In the genomic region with DNA sequence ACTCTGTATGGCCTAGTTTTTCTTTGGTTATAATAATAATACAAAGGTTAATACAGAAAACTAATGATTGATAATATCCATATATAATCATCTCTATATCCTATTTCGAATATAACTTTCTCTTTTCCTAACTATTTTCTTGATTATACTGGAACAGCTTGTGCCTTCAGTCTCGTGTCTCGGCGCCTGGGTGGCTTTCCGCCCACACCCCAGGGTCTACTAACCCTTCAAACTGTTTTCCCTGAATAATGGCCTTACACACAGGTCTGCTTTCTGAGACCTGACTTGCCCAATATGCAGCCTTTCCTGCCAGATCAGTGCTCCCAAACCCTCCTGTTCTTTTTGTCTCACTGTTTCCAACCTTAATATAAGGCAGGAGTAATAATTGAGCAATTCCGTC, we compare ENCODE assay signal across 27 cellular contexts. TPM values are rescaled to one million over a fixed set of nuclear protein-coding genes. Genes with fewer than 3 reads are reported as not detected.
"Had no signal": no experiment of that assay in that cellular context is flagged by ENCODE, and none has a peak within 500 bp of the region (broad histone marks: within the 10 kb centered on the region; RNA-seq: fewer than 3 reads in every experiment).

No MANE protein-coding gene starts in this region.

- H3K9me3 Mint-ChIP-seq: activated CD4-positive, alpha-beta memory T cell treated with anti-CD3 and anti-CD28 coated beads, Interleukin-2, amount 10 ng/mL, durations not matched to agents 7 days and 5 days; activated CD4-positive, alpha-beta T cell treated with anti-CD3 and anti-CD28 coated beads, Interleukin-2, amount 10 ng/mL, durations not matched to agents 24 days and 14 days; activated T-cell treated with anti-CD3 and anti-CD28 coated beads, Interleukin-2, amount 50 U/mL, for 24 hours; activated T-helper 17 cell treated with anti-CD3 and anti-CD28 coated beads, Interleukin-2, amount 50 U/mL, for 72 hours; effector memory CD8-positive, alpha-beta T cell; naive thymus-derived CD8-positive, alpha-beta T cell; neural crest cell had no signal

- H3K27ac Mint-ChIP-seq: activated CD4-positive, alpha-beta memory T cell treated with anti-CD3 and anti-CD28 coated beads, Interleukin-2, amount 10 ng/mL, durations not matched to agents 7 days and 5 days; activated CD4-positive, alpha-beta T cell treated with anti-CD3 and anti-CD28 coated beads, Interleukin-2, amount 10 ng/mL, durations not matched to agents 24 days and 14 days; activated T-cell treated with anti-CD3 and anti-CD28 coated beads, Interleukin-2, amount 50 U/mL, for 24 hours; activated T-helper 17 cell treated with anti-CD3 and anti-CD28 coated beads, Interleukin-2, amount 50 U/mL, for 72 hours; effector memory CD8-positive, alpha-beta T cell; naive thymus-derived CD8-positive, alpha-beta T cell had no signal

- H3K27me3 Mint-ChIP-seq: activated T-cell treated with anti-CD3 and anti-CD28 coated beads, Interleukin-2, amount 50 U/mL, for 24 hours; activated T-helper 17 cell treated with anti-CD3 and anti-CD28 coated beads, Interleukin-2, amount 50 U/mL, for 72 hours had no signal

- H3K4me3 Mint-ChIP-seq: activated CD4-positive, alpha-beta memory T cell treated with anti-CD3 and anti-CD28 coated beads, Interleukin-2, amount 10 ng/mL, durations not matched to agents 7 days and 5 days; activated CD4-positive, alpha-beta T cell treated with anti-CD3 and anti-CD28 coated beads, Interleukin-2, amount 10 ng/mL, durations not matched to agents 24 days and 14 days; activated T-cell treated with anti-CD3 and anti-CD28 coated beads, Interleukin-2, amount 50 U/mL, for 24 hours; activated T-helper 17 cell treated with anti-CD3 and anti-CD28 coated beads, Interleukin-2, amount 50 U/mL, for 72 hours; effector memory CD8-positive, alpha-beta T cell; naive thymus-derived CD8-positive, alpha-beta T cell; neural crest cell had no signal

- H3K27ac ChIP-seq: coronary artery, gastrocnemius medialis, heart left ventricle, left lung, lower lobe of right lung, pancreas, psoas muscle, upper lobe of right lung had no signal

- FAIRE-seq: bronchial epithelial cell, pancreas had no signal

- H3K36me3 Mint-ChIP-seq: naive thymus-derived CD8-positive, alpha-beta T cell had no signal

- DNase-seq: activated CD4-positive, alpha-beta memory T cell treated with anti-CD3 and anti-CD28 coated beads, Interleukin-2, amount 10 ng/mL, durations not matched to agents 7 days and 5 days; activated CD4-positive, alpha-beta T cell treated with anti-CD3 and anti-CD28 coated beads, Interleukin-2, amount 10 ng/mL, durations not matched to agents 24 days and 14 days; activated CD4-positive, CD25-positive, alpha-beta regulatory T cell treated with anti-CD3 and anti-CD28 coated beads, Interleukin-2, amount 50 U/mL, for 72 hours; activated CD8-positive, alpha-beta memory T cell treated with anti-CD3 and anti-CD28 coated beads, Interleukin-2, amount 50 U/mL, for 48 hours; activated gamma-delta T cell treated with Interleukin-2 at 50 U/mL for 16 hours; activated naive CD4-positive, alpha-beta T cell treated with anti-CD3 and anti-CD28 coated beads, Interleukin-2, amount 50 U/mL, for 16 hours; activated T-cell treated with anti-CD3 and anti-CD28 coated beads, Interleukin-2, amount 50 U/mL, for 24 hours; cerebellar nuclear complex; effector memory CD8-positive, alpha-beta T cell; gastrocnemius medialis; heart left ventricle; kidney glomerular epithelial cell; lower lobe of right lung; mesenchymal stem cell; naive thymus-derived CD8-positive, alpha-beta T cell; psoas muscle; stimulated activated CD4-positive, alpha-beta T cell treated with anti-CD3 and anti-CD28 coated beads, Interleukin-1b, Interleukin-23, amount 100 ng/mL, for 48 hours; stimulated activated naive CD4-positive, alpha-beta T cell; T-helper 2 cell had no signal

- H3K9me3 ChIP-seq: gastrocnemius medialis, heart left ventricle, left lung, lower lobe of right lung, pancreas, psoas muscle, upper lobe of right lung had no signal

- ATAC-seq: activated T-helper 17 cell treated with anti-CD3 and anti-CD28 coated beads, Interleukin-2, amount 50 U/mL, for 72 hours; effector memory CD8-positive, alpha-beta T cell; gastrocnemius medialis; heart left ventricle; left lung; lower lobe of right lung; naive thymus-derived CD8-positive, alpha-beta T cell; psoas muscle; upper lobe of right lung had no signal

- H3K4me2 ChIP-seq: smooth muscle cell had no signal

- H3K4me3 ChIP-seq: coronary artery, gastrocnemius medialis, heart left ventricle, left lung, lower lobe of right lung, pancreas, psoas muscle, smooth muscle cell, upper lobe of right lung had no signal

- H3K27me3 ChIP-seq: gastrocnemius medialis, heart left ventricle, left lung, pancreas, upper lobe of right lung had no signal

- H3K36me3 ChIP-seq: gastrocnemius medialis, heart left ventricle, left lung, lower lobe of right lung, pancreas, upper lobe of right lung had no signal

RNA-seq across cellular contexts. Expression of gene CCDC183, which starts 10.2 kb away (rescaled TPM):
- total RNA-seq: psoas muscle had no signal

RNA-seq across cellular contexts. Expression of gene LCN15, which starts 21.6 kb away (rescaled TPM):
- total RNA-seq: activated CD4-positive, alpha-beta memory T cell treated with anti-CD3 and anti-CD28 coated beads, Interleukin-2, amount 10 ng/mL, durations not matched to agents 7 days and 5 days; activated CD4-positive, alpha-beta T cell treated with anti-CD3 and anti-CD28 coated beads, Interleukin-2, amount 10 ng/mL, durations not matched to agents 24 days and 14 days; activated T-helper 17 cell treated with anti-CD3 and anti-CD28 coated beads, Interleukin-2, amount 50 U/mL, for 72 hours; bronchial epithelial cell; gastrocnemius medialis; left lung; lower lobe of right lung; naive thymus-derived CD8-positive, alpha-beta T cell; neural crest cell; pancreas; smooth muscle cell; upper lobe of right lung had no signal
- polyA plus RNA-seq: naive thymus-derived CD8-positive, alpha-beta T cell; pancreas; smooth muscle cell had no signal

RNA-seq across cellular contexts. Expression of gene LCN8, which starts 27.9 kb away (rescaled TPM):
- total RNA-seq: activated CD4-positive, alpha-beta memory T cell treated with anti-CD3 and anti-CD28 coated beads, Interleukin-2, amount 10 ng/mL, durations not matched to agents 7 days and 5 days; activated CD4-positive, alpha-beta T cell treated with anti-CD3 and anti-CD28 coated beads, Interleukin-2, amount 10 ng/mL, durations not matched to agents 24 days and 14 days; activated T-helper 17 cell treated with anti-CD3 and anti-CD28 coated beads, Interleukin-2, amount 50 U/mL, for 72 hours; bronchial epithelial cell; gastrocnemius medialis; heart left ventricle; left lung; lower lobe of right lung; neural crest cell; pancreas; smooth muscle cell; upper lobe of right lung had no signal
- polyA plus RNA-seq: heart left ventricle; naive thymus-derived CD8-positive, alpha-beta T cell; pancreas; smooth muscle cell had no signal
